In genomic region chr2:18503686-18504085, GRCh38 we compare ENCODE assay signal across 28 cellular contexts.
"Had no signal": no experiment of that assay in that cellular context is flagged by ENCODE, and none has a peak within 500 bp of the region (broad histone marks: within the 10 kb centered on the region; RNA-seq: fewer than 3 reads in every experiment).

No MANE protein-coding gene starts in this region.

- FAIRE-seq: keratinocyte, pancreas had no signal

- H3K9me3 ChIP-seq: left lung, lower lobe of right lung, pancreas, prostate gland, sigmoid colon, thyroid gland, transverse colon, upper lobe of left lung, vagina had no signal

- H3K4me3 ChIP-seq: left lung, lower lobe of right lung, pancreas, prostate gland, sigmoid colon, smooth muscle cell, thyroid gland, transverse colon, upper lobe of left lung, vagina had no signal

- DNase-seq: hippocampal formation; kidney glomerular epithelial cell; left cardiac atrium; left lung; lower lobe of right lung; mammary epithelial cell; mesenchymal stem cell; naive thymus-derived CD8-positive, alpha-beta T cell; nucleus accumbens; pancreas; posterior cingulate gyrus; retina; right cardiac atrium; sigmoid colon; stimulated activated CD4-positive, alpha-beta T cell treated with anti-CD3 and anti-CD28 coated beads, Interleukin-1b, Interleukin-23, amount 100 ng/mL, for 48 hours; stimulated activated CD4-positive, alpha-beta T cell treated with anti-CD3 and anti-CD28 coated beads, Interleukin-2, amount 100 ng/mL, for 48 hours; stimulated activated CD4-positive, alpha-beta T cell treated with anti-CD3 and anti-CD28 coated beads, Interleukin-4, amount 100 ng/mL, for 4 hours; stimulated activated CD8-positive, alpha-beta memory T cell treated with anti-CD3 and anti-CD28 coated beads, Interleukin-4, amount 100 ng/mL, for 48 hours; stimulated activated naive CD4-positive, alpha-beta T cell treated with Interleukin-2 at 50 U/mL for 16 hours; stimulated activated naive CD8-positive, alpha-beta T cell treated with anti-CD3 and anti-CD28 coated beads, Interleukin-15, amount 100 ng/mL, for 72 hours; substantia nigra; thyroid gland; transverse colon; upper lobe of left lung had no signal

- H3K36me3 ChIP-seq: left lung, lower lobe of right lung, pancreas, prostate gland, sigmoid colon, thyroid gland, transverse colon, upper lobe of left lung, vagina had no signal

- H3K27ac ChIP-seq: left lung, lower lobe of right lung, pancreas, prostate gland, sigmoid colon, thyroid gland, transverse colon, upper lobe of left lung, vagina had no signal

- H3K4me1 ChIP-seq: left lung, lower lobe of right lung, pancreas, prostate gland, sigmoid colon, thyroid gland, upper lobe of left lung, vagina had no signal

- H3K4me2 ChIP-seq: smooth muscle cell had no signal

- H3K27me3 ChIP-seq: left lung, pancreas, sigmoid colon, thyroid gland, transverse colon, upper lobe of left lung, vagina had no signal
